In the genomic region with DNA sequence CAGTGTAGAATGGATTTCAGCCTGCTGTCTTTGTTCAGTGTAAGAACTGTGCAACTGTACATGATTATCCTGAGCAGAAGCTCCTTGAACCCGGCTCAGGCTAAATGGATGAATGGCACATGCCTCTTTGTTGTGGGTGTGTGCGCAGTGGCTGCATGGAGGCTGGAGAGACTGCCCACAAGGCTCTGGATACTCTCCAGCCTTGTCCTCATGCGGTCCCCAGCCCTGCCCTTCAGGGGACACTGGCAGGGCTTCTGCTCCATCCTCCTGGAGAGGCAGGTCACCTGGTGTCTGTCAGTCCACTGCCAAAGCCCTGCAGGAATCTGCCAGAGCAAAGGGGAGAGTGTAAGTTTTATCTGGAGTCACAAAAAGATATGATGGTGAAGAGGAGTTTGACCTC, we compare ENCODE assay signal across 1 cellular context.
TF ChIP-seq lines count a peak whose summit lies in the region.

No MANE protein-coding gene starts in this region.

TF ChIP-seq in WTC11, 78 proteins besides CTCF, POLR2A, EP300 and RAD21 (continued from another document):
- TF ChIP-seq AR (CRISPR knock-in tag; IDR thresholded peaks at IDR 0.05) (no peak), ZNF317 (CRISPR knock-in tag; IDR thresholded peaks at IDR 0.05; ENCODE audit: borderline replicate concordance, low read depth) (no peak), USF2 (CRISPR knock-in tag; IDR thresholded peaks at IDR 0.05) (no peak), NFE2L1 (CRISPR knock-in tag; IDR thresholded peaks at IDR 0.05) (no peak), TP53 (CRISPR knock-in tag; IDR thresholded peaks at IDR 0.05) (no peak), ZNF396 (CRISPR knock-in tag; IDR thresholded peaks at IDR 0.05; ENCODE audit: borderline replicate concordance) (no peak), TEAD1 (CRISPR knock-in tag; IDR thresholded peaks at IDR 0.05) (no peak)
